1 cellular context compared by ENCODE assay signal in genomic region chr9:129036241-129036922, GRCh38.
TF ChIP-seq lines count a peak whose summit lies in the region.

Gene MIGA2, plus strand, starts transcription at chr9:129036626. Its CDS starts 3,969 bp downstream, at chr9:129040595.

TF ChIP-seq in HEK293, 187 proteins besides CTCF, POLR2A, EP300 and RAD21 (continued from another document):
- TF ChIP-seq, protein P1, sequence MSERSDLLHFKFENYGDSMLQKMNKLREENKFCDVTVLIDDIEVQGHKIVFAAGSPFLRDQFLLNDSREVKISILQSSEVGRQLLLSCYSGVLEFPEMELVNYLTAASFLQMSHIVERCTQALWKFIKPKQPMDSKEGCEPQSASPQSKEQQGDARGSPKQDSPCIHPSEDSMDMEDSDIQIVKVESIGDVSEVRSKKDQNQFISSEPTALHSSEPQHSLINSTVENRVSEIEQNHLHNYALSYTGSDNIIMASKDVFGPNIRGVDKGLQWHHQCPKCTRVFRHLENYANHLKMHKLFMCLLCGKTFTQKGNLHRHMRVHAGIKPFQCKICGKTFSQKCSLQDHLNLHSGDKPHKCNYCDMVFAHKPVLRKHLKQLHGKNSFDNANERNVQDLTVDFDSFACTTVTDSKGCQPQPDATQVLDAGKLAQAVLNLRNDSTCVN (tag by site-specific recombination; optimal IDR thresholded peaks at IDR 0.05): peak; percentile 59
- TF ChIP-seq ZNF560 (tag by site-specific recombination; IDR thresholded peaks at IDR 0.05; ENCODE audit: borderline replicate concordance) (no peak), ZNF175 (tag by site-specific recombination; IDR thresholded peaks at IDR 0.05) (no peak), ZNF791 (tag by site-specific recombination; IDR thresholded peaks at IDR 0.05) (no peak), ZNF121 (tag by site-specific recombination; IDR thresholded peaks at IDR 0.05) (no peak), ZNF292 (tag by site-specific recombination; IDR thresholded peaks at IDR 0.05; ENCODE audit: borderline replicate concordance, low read depth) (no peak), ZEB2 (tag by site-specific recombination; IDR thresholded peaks at IDR 0.05) (peak; percentile 77; the same call in 1 of the 2 replicates), ZNF280D (tag by site-specific recombination; IDR thresholded peaks at IDR 0.05) (no peak)
- TF ChIP-seq, protein P2, sequence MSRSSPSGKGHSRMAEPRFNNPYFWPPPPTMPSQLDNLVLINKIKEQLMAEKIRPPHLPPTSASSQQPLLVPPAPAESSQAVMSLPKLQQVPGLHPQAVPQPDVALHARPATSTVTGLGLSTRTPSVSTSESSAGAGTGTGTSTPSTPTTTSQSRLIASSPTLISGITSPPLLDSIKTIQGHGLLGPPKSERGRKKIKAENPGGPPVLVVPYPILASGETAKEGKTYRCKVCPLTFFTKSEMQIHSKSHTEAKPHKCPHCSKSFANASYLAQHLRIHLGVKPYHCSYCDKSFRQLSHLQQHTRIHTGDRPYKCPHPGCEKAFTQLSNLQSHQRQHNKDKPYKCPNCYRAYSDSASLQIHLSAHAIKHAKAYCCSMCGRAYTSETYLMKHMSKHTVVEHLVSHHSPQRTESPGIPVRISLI (tag by site-specific recombination; IDR thresholded peaks at IDR 0.05): no peak
